ENCODE assay signal across 17 cellular contexts in genomic region chr7:150317748-150318444, GRCh38. TPM values are rescaled to one million over a fixed set of nuclear protein-coding genes. Genes with fewer than 3 reads are reported as not detected.
A peak's percentile ranks its signal among the peaks of the same experiment; 100 is the strongest.
DNase-seq lines count a peak whose midpoint lies in the region; ATAC-seq lines count a peak whose summit lies in the region.
"Had no signal": no experiment of that assay in that cellular context is flagged by ENCODE, and none has a peak within 500 bp of the region (broad histone marks: within the 10 kb centered on the region; RNA-seq: fewer than 3 reads in every experiment).

No MANE protein-coding gene starts in this region.

- intact Hi-C loops in activated naive CD4-positive, alpha-beta T cell treated with anti-CD3 and anti-CD28 coated beads for 36 hours (cut with micrococcal nuclease): no loop called here

- DNase-seq in Daoy (ENCODE audit: low read depth): peak; percentile 93
- DNase-seq in Kasumi-1 (lab: John Stamatoyannopoulos, UW): peak; percentile 15 to 28
- DNase-seq in astrocyte of the hippocampus (ENCODE audit: low read depth, low spot score): peak; percentile 85
- DNase-seq in activated naive CD4-positive, alpha-beta T cell treated with anti-CD3 and anti-CD28 coated beads for 36 hours: no peak
- no peak for DNase-seq in activated T-cell treated with anti-CD3 and anti-CD28 coated beads, Interleukin-2, amount 50 U/mL, for 1 hour
- DNase-seq: activated CD4-positive, CD25-positive, alpha-beta regulatory T cell treated with anti-CD3 and anti-CD28 coated beads, Interleukin-2, amount 50 U/mL, for 72 hours; activated CD8-positive, alpha-beta memory T cell treated with anti-CD3 and anti-CD28 coated beads, Interleukin-2, amount 50 U/mL, for 48 hours; CD4-positive, CD25-positive, alpha-beta regulatory T cell; GF-D8; NCI-H2171; PC-3; sigmoid colon; stimulated activated naive B cell treated with anti-CD40 and anti-IgM and Interleukin-4, amounts not matched to agents 10 μg/mL and 1 μg/mL and 100 μg/mL, for 72 hours had no signal

- no peak overlapping the region for H3K27ac Mint-ChIP-seq in activated naive CD4-positive, alpha-beta T cell treated with anti-CD3 and anti-CD28 coated beads for 36 hours
- H3K27ac Mint-ChIP-seq: CD4-positive, CD25-positive, alpha-beta regulatory T cell; memory B cell; stimulated activated naive B cell treated with anti-CD40 and anti-IgM and Interleukin-4, amounts not matched to agents 10 μg/mL and 1 μg/mL and 100 μg/mL, for 72 hours had no signal

- peaks cover 20% of the 10 kb centered on the region for H3K4me1 ChIP-seq in iPS-20b (ENCODE audit: insufficient read depth, low read length)

- ATAC-seq in GM19351 (IDR thresholded peaks at IDR 0.05; ENCODE audit: unreplicated experiment) (no peak), GM18873 (IDR thresholded peaks at IDR 0.05; ENCODE audit: low FRiP score, unreplicated experiment) (no peak)
- ATAC-seq: PC-3; stimulated activated naive B cell treated with anti-CD40 and anti-IgM and Interleukin-4, amounts not matched to agents 10 μg/mL and 1 μg/mL and 100 μg/mL, for 72 hours had no signal

- H3K27ac ChIP-seq in iPS-20b (ENCODE audit: low read length): peak overlapping the region; percentile 17
- H3K27ac ChIP-seq: sigmoid colon had no signal

- no peak overlapping the region for H3K4me3 ChIP-seq in iPS-20b (ENCODE audit: low read length)
- H3K4me3 ChIP-seq: sigmoid colon had no signal

- H3K9ac ChIP-seq in iPS-20b (ENCODE audit: low read depth, low read length): peak overlapping the region; percentile 3; the same call in 1 of the 2 replicates

- H3K9me3 Mint-ChIP-seq in activated naive CD4-positive, alpha-beta T cell treated with anti-CD3 and anti-CD28 coated beads for 36 hours: no peaks in the 10 kb centered on the region
- H3K9me3 Mint-ChIP-seq: memory B cell; stimulated activated naive B cell treated with anti-CD40 and anti-IgM and Interleukin-4, amounts not matched to agents 10 μg/mL and 1 μg/mL and 100 μg/mL, for 72 hours had no signal

- no peak overlapping the region for H3K4me3 Mint-ChIP-seq in activated naive CD4-positive, alpha-beta T cell treated with anti-CD3 and anti-CD28 coated beads for 36 hours
- H3K4me3 Mint-ChIP-seq: stimulated activated naive B cell treated with anti-CD40 and anti-IgM and Interleukin-4, amounts not matched to agents 10 μg/mL and 1 μg/mL and 100 μg/mL, for 72 hours had no signal

- no peaks in the 10 kb centered on the region for H3K27me3 ChIP-seq in iPS-20b (ENCODE audit: insufficient read depth, low read length)
- H3K27me3 ChIP-seq: sigmoid colon had no signal

- H3K9me3 ChIP-seq in iPS-20b (ENCODE audit: insufficient read depth, low read depth, low read length): no peaks in the 10 kb centered on the region
- H3K9me3 ChIP-seq: sigmoid colon had no signal

- CTCF ChIA-PET in activated naive CD4-positive, alpha-beta T cell treated with anti-CD3 and anti-CD28 coated beads for 36 hours (lab: Charles Lee): interaction anchor here (0.6 kb wide), 1 partner anchor 1255 kb away, joined by 3 read pairs; no protein-coding TSS in a partner anchor

- H3K36me3 ChIP-seq in iPS-20b (ENCODE audit: insufficient read depth, low read depth, low read length): no peaks in the 10 kb centered on the region
- H3K36me3 ChIP-seq: sigmoid colon had no signal

- peaks cover 7% of the 10 kb centered on the region for H3K36me3 Mint-ChIP-seq in activated naive CD4-positive, alpha-beta T cell treated with anti-CD3 and anti-CD28 coated beads for 36 hours (ENCODE audit: low read depth)

- H3K4me1 Mint-ChIP-seq in activated naive CD4-positive, alpha-beta T cell treated with anti-CD3 and anti-CD28 coated beads for 36 hours (ENCODE audit: low read depth): peaks cover 25% of the 10 kb centered on the region

- no peaks in the 10 kb centered on the region for H3K27me3 Mint-ChIP-seq in activated naive CD4-positive, alpha-beta T cell treated with anti-CD3 and anti-CD28 coated beads for 36 hours (ENCODE audit: low read depth)
- H3K27me3 Mint-ChIP-seq: CD4-positive, CD25-positive, alpha-beta regulatory T cell; memory B cell; stimulated activated naive B cell treated with anti-CD40 and anti-IgM and Interleukin-4, amounts not matched to agents 10 μg/mL and 1 μg/mL and 100 μg/mL, for 72 hours had no signal

RNA-seq across cellular contexts. Expression of gene LRRC61, which starts 5.3 kb away (rescaled TPM):
- 6.3 and 9.7 TPM in 2 replicates for total RNA-seq in Daoy (2014; rRNA removed; shearing (Covaris generic))
- 10 to 100 TPM; 10.3 to 13.3 TPM for total RNA-seq in activated naive CD4-positive, alpha-beta T cell treated with anti-CD3 and anti-CD28 coated beads for 36 hours

RNA-seq across cellular contexts. Expression of gene ACTR3C, which starts 5.4 kb away (rescaled TPM):
- total RNA-seq in Daoy (2014; rRNA removed; shearing (Covaris generic)): 0.06 and 2.7 TPM in 2 replicates
- 1 to 10 TPM; 3.1 to 3.4 TPM for total RNA-seq in activated naive CD4-positive, alpha-beta T cell treated with anti-CD3 and anti-CD28 coated beads for 36 hours

RNA-seq across cellular contexts. Expression of gene RARRES2, which starts 23.5 kb away (rescaled TPM):
- 3.9 and 11.8 TPM in 2 replicates for total RNA-seq in Daoy (2014; rRNA removed; shearing (Covaris generic))
- total RNA-seq in activated naive CD4-positive, alpha-beta T cell treated with anti-CD3 and anti-CD28 coated beads for 36 hours: not detected
- total RNA-seq: CD4-positive, CD25-positive, alpha-beta regulatory T cell had no signal

RNA-seq across cellular contexts. Expression of gene REPIN1, which starts 50.7 kb away (rescaled TPM):
- total RNA-seq in Daoy (2014; rRNA removed; shearing (Covaris generic)): 129 and 131 TPM in 2 replicates
- 10 to 100 TPM; 45.7 to 49.3 TPM for total RNA-seq in activated naive CD4-positive, alpha-beta T cell treated with anti-CD3 and anti-CD28 coated beads for 36 hours

Comparison
In these comparisons a context has a peak if more than half of its experiments do, and no peak if none do; other contexts are left out.
1. DNase-seq: peak in Daoy (single experiment), Kasumi-1 (2 of 2) and astrocyte of the hippocampus (single experiment); none in activated naive CD4-positive, alpha-beta T cell treated with anti-CD3 and anti-CD28 coated beads for 36 hours (single experiment) and activated T-cell treated with anti-CD3 and anti-CD28 coated beads, Interleukin-2, amount 50 U/mL, for 1 hour (single experiment).